ENCODE assay signal across 10 cellular contexts in genomic region chr2:217857624-217858506, GRCh38.
A peak's percentile ranks its signal among the peaks of the same experiment; 100 is the strongest.
DNase-seq lines count a peak whose midpoint lies in the region; ATAC-seq, FAIRE-seq and TF ChIP-seq lines count a peak whose summit lies in the region.
"Had no signal": no experiment of that assay in that cellular context is flagged by ENCODE, and none has a peak within 500 bp of the region (broad histone marks: within the 10 kb centered on the region; RNA-seq: fewer than 3 reads in every experiment).

No MANE protein-coding gene starts in this region.

- ATAC-seq in GM18498 (IDR thresholded peaks at IDR 0.05; ENCODE audit: unreplicated experiment): no peak

- WGBS in esophagus, 2 donors: 66 to 70% methylated on average over 20 of the region's 20 CpGs
- 73 to 89% (median 82%) methylated on average over 16 to 20 of the region's 20 CpGs for WGBS in spleen, 5 donors

- H3K36me3 Mint-ChIP-seq in HFFc6 (ENCODE audit: low read depth): peaks cover 23% of the 10 kb centered on the region

- peak overlapping the region; percentile 57 for H3K4me3 Mint-ChIP-seq in HFFc6

- peak overlapping the region; percentile 89 for H3K27ac Mint-ChIP-seq in HFFc6

- TF ChIP-seq CTCF in HFFc6 (IDR thresholded peaks at IDR 0.05): no peak
- TF ChIP-seq CTCF in spleen (IDR thresholded peaks at IDR 0.05 in 8 of 11, conservative IDR thresholded peaks at IDR 0.05 in 3 of 11): no peak

- DNase-seq in HFFc6 (no peak), spleen (peak; percentile 66), H54 (ENCODE audit: insufficient read length, low spot score) (no peak), NCI-H2029 (lab: John Stamatoyannopoulos, UW) (no peak), putamen (ENCODE audit: low spot score) (no peak)
- DNase-seq: activated naive CD4-positive, alpha-beta T cell had no signal

- H3K4me1 ChIP-seq in esophagus (ENCODE audit: control insufficient read depth in 2 of 2, insufficient read depth in 2 of 2, low read length in 1 of 2) (peaks cover 5 to 12% of the 10 kb centered on the region in 2 donors), mucosa of rectum (ENCODE audit: control insufficient read depth in 2 of 2, insufficient read depth in 2 of 2, low read length in 2 of 2) (peaks cover 0 to 3% of the 10 kb centered on the region in 2 donors), spleen (peaks cover 0 to 80% (median 15%) of the 10 kb centered on the region in 6 donors)

- H3K27ac ChIP-seq in esophagus (ENCODE audit: low read depth in 2 of 2, low read length in 1 of 2) (peak overlapping the region; percentile 53 to 71), mucosa of rectum (ENCODE audit: low read depth in 2 of 2, low read length in 2 of 2) (peak overlapping the region; percentile 11 to 32), spleen (peak overlapping the region in 5 of 8 donors; percentile 26 to 60 (median 56))

- H3K27me3 ChIP-seq in esophagus (ENCODE audit: control insufficient read depth in 1 of 2, insufficient read depth in 2 of 2, low read length in 2 of 2): no peaks in the 10 kb centered on the region
- H3K27me3 ChIP-seq in mucosa of rectum (ENCODE audit: control insufficient read depth in 2 of 2, insufficient read depth in 2 of 2, low read length in 2 of 2): no peaks in the 10 kb centered on the region
- H3K27me3 ChIP-seq in spleen (replicated peaks in 1 of 7): no peaks in the 10 kb centered on the region

- no peak for TF ChIP-seq POLR2A in spleen (IDR thresholded peaks at IDR 0.05)
- TF ChIP-seq POLR2A in H54 (IDR thresholded peaks at IDR 0.05; ENCODE audit: low read depth, low read length): no peak

- no peaks in the 10 kb centered on the region for H3K9me3 Mint-ChIP-seq in HFFc6

- FAIRE-seq in H54 (lab: Jason Lieb, UNC): no peak
- FAIRE-seq: GM12891 had no signal

- peak overlapping the region in 1 of 2 donors; percentile 13 for H3K4me3 ChIP-seq in esophagus (ENCODE audit: low read depth in 1 of 2, low read length in 2 of 2)
- peak overlapping the region in 1 of 2 donors; percentile 2 for H3K4me3 ChIP-seq in mucosa of rectum (ENCODE audit: low read length in 2 of 2)
- no peak overlapping the region for H3K4me3 ChIP-seq in spleen

- H3K9me3 ChIP-seq in esophagus (ENCODE audit: control insufficient read depth in 2 of 2, insufficient read depth in 1 of 2, low read depth in 1 of 2, low read length in 1 of 2) (no peaks in the 10 kb centered on the region), mucosa of rectum (ENCODE audit: control insufficient read depth in 2 of 2, low read length in 2 of 2) (no peaks in the 10 kb centered on the region), spleen (no peaks in the 10 kb centered on the region)

- H3K36me3 ChIP-seq in esophagus (ENCODE audit: control insufficient read depth in 2 of 2, insufficient read depth in 2 of 2, low read length in 1 of 2): peaks cover 0 to 7% of the 10 kb centered on the region in 2 donors
- peaks cover 2 to 3% of the 10 kb centered on the region in 2 donors for H3K36me3 ChIP-seq in mucosa of rectum (ENCODE audit: control insufficient read depth in 2 of 2, insufficient read depth in 2 of 2, low read length in 2 of 2)
- peaks cover 0 to 96% (median 0%) of the 10 kb centered on the region in 6 donors for H3K36me3 ChIP-seq in spleen

- H3K9ac ChIP-seq in mucosa of rectum (ENCODE audit: low read depth in 1 of 2, low read length in 2 of 2): no peak overlapping the region

- H3K4me1 Mint-ChIP-seq in HFFc6 (ENCODE audit: low read depth): peaks cover 52% of the 10 kb centered on the region

- H3K27me3 Mint-ChIP-seq in HFFc6 (ENCODE audit: insufficient read depth): peaks cover 15% of the 10 kb centered on the region

- intact Hi-C loops in spleen (cut with DNase I; ENCODE audit: low total_unique reads): no loop called here
